17 cellular contexts compared by ENCODE assay signal in the genomic region with DNA sequence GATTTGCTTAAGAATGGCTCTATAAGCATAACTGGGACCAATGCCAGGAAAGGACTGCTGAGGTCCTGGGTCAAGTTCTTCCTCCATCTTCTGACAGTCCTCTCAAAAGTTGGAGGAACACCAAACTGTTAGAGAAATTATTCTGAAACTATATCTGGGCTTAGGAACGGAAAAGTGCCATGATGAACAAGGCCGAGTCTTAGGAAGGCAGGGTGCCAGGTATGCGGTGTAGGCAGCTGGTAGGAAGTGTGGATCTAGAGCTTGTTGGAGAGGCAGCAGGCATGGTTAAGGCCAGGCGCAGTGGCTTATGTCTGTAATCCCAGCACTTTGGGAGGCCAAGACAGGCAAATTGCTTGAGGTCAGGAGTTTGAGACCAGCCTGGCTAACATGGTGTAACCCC. TPM values are rescaled to one million over a fixed set of nuclear protein-coding genes. Genes with fewer than 3 reads are reported as not detected.
DNase-seq lines count a peak whose midpoint lies in the region; ATAC-seq and TF ChIP-seq lines count a peak whose summit lies in the region.
"Had no signal": no experiment of that assay in that cellular context is flagged by ENCODE, and none has a peak within 500 bp of the region (broad histone marks: within the 10 kb centered on the region; RNA-seq: fewer than 3 reads in every experiment).

No MANE protein-coding gene starts in this region.

- POLR2A ChIA-PET in activated CD4-positive, alpha-beta T cell treated with anti-CD3 and anti-CD28 coated beads for 36 hours (lab: Charles Lee): no interaction called here
- POLR2A ChIA-PET in MCF 10A (lab: Yijun Ruan, JAX): no interaction called here

- peak overlapping the region; percentile 76 for H3K27ac ChIP-seq in KOPT-K1 (ENCODE audit: low read depth, low read length, poor library complexity, severe bottlenecking)
- no peak overlapping the region for H3K27ac ChIP-seq in endodermal cell (ENCODE audit: low read depth, low read length)
- H3K27ac ChIP-seq in psoas muscle: peak overlapping the region; percentile 73
- H3K27ac ChIP-seq: hepatocyte had no signal

- H3K4me1 ChIP-seq in endodermal cell (ENCODE audit: control insufficient read depth, insufficient read depth, low read length): peaks cover 6% of the 10 kb centered on the region
- H3K4me1 ChIP-seq in psoas muscle: peaks cover 6% of the 10 kb centered on the region

- BruUV-seq in MCF 10A (replicated peaks; lab: Mats Ljungman, UMichigan): no TSS peak

- 94 to 97% methylated on average over 4 of the region's 4 CpGs for WGBS in endodermal cell (ENCODE audit: insufficient coverage in 1 of 2, insufficient read length in 1 of 2), 2 experiments
- whole genome bisulfite sequencing in psoas muscle, 3 donors: 25 to 32% (median 28%) methylated on average over 4 of the region's 4 CpGs

- H3K9me3 Mint-ChIP-seq in activated CD4-positive, alpha-beta T cell treated with anti-CD3 and anti-CD28 coated beads for 36 hours (ENCODE audit: low read depth): peaks cover 3% of the 10 kb centered on the region
- H3K9me3 Mint-ChIP-seq in endodermal cell: peaks cover 8% of the 10 kb centered on the region
- H3K9me3 Mint-ChIP-seq in nephron progenitor cell: peaks cover 11% of the 10 kb centered on the region
- H3K9me3 Mint-ChIP-seq in MCF 10A (ENCODE audit: unreplicated experiment): no peaks in the 10 kb centered on the region

- no peak for TF ChIP-seq CTCF in endodermal cell (conservative IDR thresholded peaks at IDR 0.05)
- TF ChIP-seq CTCF in psoas muscle (IDR thresholded peaks at IDR 0.05): no peak
- TF ChIP-seq CTCF in nephron progenitor cell (IDR thresholded peaks at IDR 0.05): no peak
- TF ChIP-seq CTCF in MCF 10A (IDR thresholded peaks at IDR 0.05; ENCODE audit: unreplicated experiment): no peak

- peaks cover 15% of the 10 kb centered on the region for H3K9me3 ChIP-seq in KOPT-K1 (ENCODE audit: insufficient read depth, low read length, poor library complexity, severe bottlenecking)
- no peaks in the 10 kb centered on the region for H3K9me3 ChIP-seq in endodermal cell (ENCODE audit: control insufficient read depth, low read length)
- no peaks in the 10 kb centered on the region for H3K9me3 ChIP-seq in psoas muscle
- H3K9me3 ChIP-seq: MG63, upper lobe of left lung had no signal

- no peak for ATAC-seq in activated CD4-positive, alpha-beta T cell treated with anti-CD3 and anti-CD28 coated beads for 36 hours
- peak; percentile 49 to 69 (median 66) for ATAC-seq in psoas muscle

- no peaks in the 10 kb centered on the region for H3K27me3 Mint-ChIP-seq in activated CD4-positive, alpha-beta T cell treated with anti-CD3 and anti-CD28 coated beads for 36 hours
- H3K27me3 Mint-ChIP-seq in endodermal cell (ENCODE audit: insufficient read depth) (no peaks in the 10 kb centered on the region), nephron progenitor cell (ENCODE audit: low read depth, poor library complexity) (no peaks in the 10 kb centered on the region), MCF 10A (ENCODE audit: insufficient read depth, unreplicated experiment) (no peaks in the 10 kb centered on the region)

- H3K36me3 ChIP-seq in KOPT-K1 (ENCODE audit: insufficient read depth, low read length): no peaks in the 10 kb centered on the region; the same call in 1 of the 2 replicates
- H3K36me3 ChIP-seq in endodermal cell (ENCODE audit: control insufficient read depth, insufficient read depth, low read length): no peaks in the 10 kb centered on the region
- H3K36me3 ChIP-seq in psoas muscle (ENCODE audit: insufficient read depth in 1 of 2, low read depth in 1 of 2): no peaks in the 10 kb centered on the region
- H3K36me3 ChIP-seq: MG63, upper lobe of left lung had no signal

- DNase-seq in activated CD4-positive, alpha-beta T cell treated with anti-CD3 and anti-CD28 coated beads for 36 hours: no peak
- DNase-seq in activated CD4-positive, alpha-beta T cell treated with anti-CD3 and anti-CD28 coated beads, Interleukin-2, amount 50 U/mL, for 1 hour: no peak
- DNase-seq in endodermal cell (no peak), psoas muscle (no peak), NCI-H2196 (lab: John Stamatoyannopoulos, UW; ENCODE audit: unreplicated experiment) (no peak), nephron progenitor cell (no peak), MCF 10A (ENCODE audit: unreplicated experiment) (no peak)
- DNase-seq: activated CD8-positive, alpha-beta memory T cell treated with anti-CD3 and anti-CD28 coated beads for 24 hours; COR-L47; GDM1; MG63; NCI-H2029; NCI-H82; stimulated activated CD4-positive, alpha-beta T cell treated with anti-CD3 and anti-CD28 coated beads, Interleukin-2, amount 100 ng/mL, for 24 hours had no signal

- H3K4me3 ChIP-seq in endodermal cell (ENCODE audit: low read length) (no peak overlapping the region), psoas muscle (no peak overlapping the region)
- H3K4me3 ChIP-seq: hepatocyte, MG63, upper lobe of left lung had no signal

- no peak overlapping the region for H3K9ac ChIP-seq in endodermal cell (ENCODE audit: extremely low read depth, low read length, poor library complexity, severe bottlenecking)

- intact Hi-C loops in activated CD4-positive, alpha-beta T cell treated with anti-CD3 and anti-CD28 coated beads for 36 hours (cut with DNase I, micrococcal nuclease): no loop called here
- intact Hi-C loops in psoas muscle (cut with DNase I): no loop called here
- intact Hi-C loops in MCF 10A (cut with micrococcal nuclease): no loop called here

- peaks cover 82% of the 10 kb centered on the region for H3K4me1 Mint-ChIP-seq in activated CD4-positive, alpha-beta T cell treated with anti-CD3 and anti-CD28 coated beads for 36 hours
- H3K4me1 Mint-ChIP-seq in endodermal cell: peaks cover 12% of the 10 kb centered on the region
- H3K4me1 Mint-ChIP-seq in nephron progenitor cell: peaks cover 9% of the 10 kb centered on the region
- H3K4me1 Mint-ChIP-seq in MCF 10A (ENCODE audit: insufficient read depth, unreplicated experiment): peaks cover 5% of the 10 kb centered on the region

- no peak overlapping the region for H3K4me3 Mint-ChIP-seq in activated CD4-positive, alpha-beta T cell treated with anti-CD3 and anti-CD28 coated beads for 36 hours
- no peak overlapping the region for H3K4me3 Mint-ChIP-seq in endodermal cell
- no peak overlapping the region for H3K4me3 Mint-ChIP-seq in nephron progenitor cell
- H3K4me3 Mint-ChIP-seq in MCF 10A (ENCODE audit: unreplicated experiment): no peak overlapping the region

- H3K27me3 ChIP-seq in endodermal cell (ENCODE audit: control insufficient read depth, insufficient read depth, low read length, poor library complexity, severe bottlenecking) (no peaks in the 10 kb centered on the region), psoas muscle (ENCODE audit: insufficient read depth in 3 of 3, low read length in 2 of 3) (no peaks in the 10 kb centered on the region)
- H3K27me3 ChIP-seq: hepatocyte, MG63, upper lobe of left lung had no signal

- peaks cover 18% of the 10 kb centered on the region for H3K36me3 Mint-ChIP-seq in activated CD4-positive, alpha-beta T cell treated with anti-CD3 and anti-CD28 coated beads for 36 hours (ENCODE audit: low read depth)
- H3K36me3 Mint-ChIP-seq in endodermal cell (ENCODE audit: low read depth) (no peaks in the 10 kb centered on the region), nephron progenitor cell (ENCODE audit: low read depth) (no peaks in the 10 kb centered on the region), MCF 10A (ENCODE audit: insufficient read depth, unreplicated experiment) (peaks cover 2% of the 10 kb centered on the region)

- peak overlapping the region; percentile 81 for H3K27ac Mint-ChIP-seq in activated CD4-positive, alpha-beta T cell treated with anti-CD3 and anti-CD28 coated beads for 36 hours
- H3K27ac Mint-ChIP-seq in endodermal cell (peak overlapping the region; percentile 11), nephron progenitor cell (no peak overlapping the region), MCF 10A (ENCODE audit: low read depth, unreplicated experiment) (no peak overlapping the region)

- CTCF ChIA-PET in activated CD4-positive, alpha-beta T cell treated with anti-CD3 and anti-CD28 coated beads for 36 hours (lab: Charles Lee): interaction anchor here (0.6 to 18.6 kb wide), 13 partner anchors 7 to 153 kb away, joined by 3 to 280 read pairs (median 5); a partner anchor contains a TSS
- CTCF ChIA-PET in MCF 10A (lab: Yijun Ruan, JAX): interaction anchor here (0.6 to 3.7 kb wide), 8 partner anchors 8 to 50 kb away, joined by 3 to 14 read pairs (median 4); no protein-coding TSS in a partner anchor

RNA-seq across cellular contexts. Expression of a gene that starts 7.7 kb away (rescaled TPM):
- total RNA-seq in activated CD4-positive, alpha-beta T cell treated with anti-CD3 and anti-CD28 coated beads for 36 hours: 10 to 100 TPM; 20.4 to 24.0 TPM
- total RNA-seq in endodermal cell (10 to 100 TPM; 27.8 to 30.5 TPM), psoas muscle (10 to 100 TPM; 14.3 to 36.1 (median 19.9) TPM), MCF 10A (2022) (11.5 and 14.8 TPM in 2 replicates)
- polyA plus RNA-seq in endodermal cell (2013, experiment 1 of 2): 14.4 TPM
- 13.5 TPM for polyA plus RNA-seq in endodermal cell (2013, experiment 2 of 2)
- 10 to 100 TPM; 10.3 to 17.5 (median 11.5) TPM for polyA plus RNA-seq in psoas muscle

RNA-seq across cellular contexts. Expression of a gene that starts 54.3 kb away (rescaled TPM):
- 1 to 10 TPM; 2.3 to 2.4 TPM for total RNA-seq in activated CD4-positive, alpha-beta T cell treated with anti-CD3 and anti-CD28 coated beads for 36 hours
- 1 to 10 TPM in 1 of 2 donors, under 1 TPM in 1; 0.91 to 1.3 TPM for total RNA-seq in endodermal cell
- polyA plus RNA-seq in endodermal cell (2013, experiment 1 of 2): 3.5 TPM
- polyA plus RNA-seq in endodermal cell (2013, experiment 2 of 2): 3.1 TPM
- total RNA-seq in psoas muscle: 1 to 10 TPM; 2.8 to 6.8 (median 4.6) TPM
- polyA plus RNA-seq in psoas muscle: 1 to 10 TPM; 3.8 to 6.2 (median 4.1) TPM
- 8.7 and 10.1 TPM in 2 replicates for total RNA-seq in MCF 10A (2022)

Comparison
In these comparisons a context has a peak if more than half of its experiments do, and no peak if none do; other contexts are left out.
1. H3K27ac Mint-ChIP-seq: peak in activated CD4-positive, alpha-beta T cell treated with anti-CD3 and anti-CD28 coated beads for 36 hours (single experiment) and endodermal cell (single experiment); none in nephron progenitor cell (single experiment) and MCF 10A (single experiment).